In genomic region chr15:62942411-62942810, GRCh38 we compare ENCODE assay signal across 1 cellular context.
TF ChIP-seq lines count a peak whose summit lies in the region.

No MANE protein-coding gene starts in this region.

TF ChIP-seq in IMR-90, 13 proteins besides CTCF, POLR2A, EP300 and RAD21 (continued from another document):
- TF ChIP-seq, protein P1, sequence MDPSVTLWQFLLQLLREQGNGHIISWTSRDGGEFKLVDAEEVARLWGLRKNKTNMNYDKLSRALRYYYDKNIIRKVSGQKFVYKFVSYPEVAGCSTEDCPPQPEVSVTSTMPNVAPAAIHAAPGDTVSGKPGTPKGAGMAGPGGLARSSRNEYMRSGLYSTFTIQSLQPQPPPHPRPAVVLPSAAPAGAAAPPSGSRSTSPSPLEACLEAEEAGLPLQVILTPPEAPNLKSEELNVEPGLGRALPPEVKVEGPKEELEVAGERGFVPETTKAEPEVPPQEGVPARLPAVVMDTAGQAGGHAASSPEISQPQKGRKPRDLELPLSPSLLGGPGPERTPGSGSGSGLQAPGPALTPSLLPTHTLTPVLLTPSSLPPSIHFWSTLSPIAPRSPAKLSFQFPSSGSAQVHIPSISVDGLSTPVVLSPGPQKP (IDR thresholded peaks at IDR 0.05; ENCODE audit: borderline replicate concordance, low read depth, low read length): no peak
- TF ChIP-seq SMC3 (IDR thresholded peaks at IDR 0.05; ENCODE audit: low read depth, low read length) (no peak), BHLHE40 (IDR thresholded peaks at IDR 0.05; ENCODE audit: low read depth, low read length) (no peak), RCOR1 (IDR thresholded peaks at IDR 0.05; ENCODE audit: insufficient replicate concordance, low read length) (no peak), MAFK (IDR thresholded peaks at IDR 0.05; ENCODE audit: low read depth, low read length) (no peak), CHD1 (IDR thresholded peaks at IDR 0.05; ENCODE audit: low read depth, low read length) (no peak)
